8 cellular contexts compared by ENCODE assay signal in genomic region chr15:73994419-73994883, GRCh38. TPM values are rescaled to one million over a fixed set of nuclear protein-coding genes. Genes with fewer than 3 reads are reported as not detected.
DNase-seq lines count a peak whose midpoint lies in the region; FAIRE-seq and TF ChIP-seq lines count a peak whose summit lies in the region.

TSS of gene PML (plus strand) at chr15:73994716. CDS start at chr15:73994813, 97 bp downstream.

- CTCF ChIA-PET in HEK293 (lab: Yijun Ruan, JAX), result interaction anchor here (0.7 to 9.0 kb wide), 18 partner anchors 9 to 97 kb away, joined by 3 to 118 read pairs (median 4); no protein-coding TSS in a partner anchor
- CTCF ChIA-PET in activated naive CD4-positive, alpha-beta T cell treated with anti-CD3 and anti-CD28 coated beads for 36 hours (lab: Charles Lee), result interaction anchor here (0.8 to 5.2 kb wide), 9 partner anchors 12 to 74 kb away, joined by 3 to 54 read pairs (median 5); no protein-coding TSS in a partner anchor

- no peaks in the 10 kb centered on the region for H3K27me3 ChIP-seq in neutrophil

- H3K9me3 Mint-ChIP-seq in activated naive CD4-positive, alpha-beta T cell treated with anti-CD3 and anti-CD28 coated beads for 36 hours, result no peaks in the 10 kb centered on the region

- peaks cover 0 to 20% of the 10 kb centered on the region in 2 experiments; a peak in 2 of 3 replicates for H3K36me3 ChIP-seq in HEK293 (ENCODE audit: control insufficient read depth in 2 of 2, insufficient read depth in 1 of 2, low read length in 2 of 2)
- H3K36me3 ChIP-seq in neutrophil, result peaks cover 17% of the 10 kb centered on the region

- TF ChIP-seq CTCF in HEK293 (tag by site-specific recombination; IDR thresholded peaks at IDR 0.05) (no peak), neutrophil (IDR thresholded peaks at IDR 0.05) (peak; percentile 55)

- DNase-seq in MV-4-11 (lab: John Stamatoyannopoulos, UW) (peak; percentile 97), SK-N-DZ (ENCODE audit: low spot score) (peak; percentile 93), frontal cortex (ENCODE audit: low spot score in 2 of 2) (peak; percentile 92 to 95), substantia nigra (lab: John Stamatoyannopoulos, UW) (peak; percentile 34 to 98 (median 92))
- DNase-seq in activated naive CD4-positive, alpha-beta T cell treated with anti-CD3 and anti-CD28 coated beads for 36 hours, result peak; percentile 98

- peaks cover 11% of the 10 kb centered on the region for H3K36me3 Mint-ChIP-seq in activated naive CD4-positive, alpha-beta T cell treated with anti-CD3 and anti-CD28 coated beads for 36 hours (ENCODE audit: low read depth)

- H3K4me1 Mint-ChIP-seq in activated naive CD4-positive, alpha-beta T cell treated with anti-CD3 and anti-CD28 coated beads for 36 hours (ENCODE audit: low read depth), result peaks cover 59% of the 10 kb centered on the region

- H3K27ac ChIP-seq in HEK293 (ENCODE audit: extremely low read depth, low read depth, low read length) (peak within 1 kb of the TSS; percentile 63; the same call in 1 of the 2 replicates), neutrophil (peak within 1 kb of the TSS; percentile 91), substantia nigra (ENCODE audit: low read depth, low read length, poor library complexity, severe bottlenecking) (peak within 1 kb of the TSS; percentile 90)

- H3K27ac Mint-ChIP-seq in activated naive CD4-positive, alpha-beta T cell treated with anti-CD3 and anti-CD28 coated beads for 36 hours, result peak within 1 kb of the TSS; percentile 96

- peak within 1 kb of the TSS; percentile 54 for H3K4me3 ChIP-seq in HEK293 (ENCODE audit: low read depth, low read length)
- H3K4me3 ChIP-seq in neutrophil (ENCODE audit: low read depth in 1 of 2, low read length in 1 of 2), result peak within 1 kb of the TSS; percentile 70 to 85

- intact Hi-C loops in activated naive CD4-positive, alpha-beta T cell treated with anti-CD3 and anti-CD28 coated beads for 36 hours (cut with micrococcal nuclease), result loop anchor here (1.0 to 10.0 kb wide), 7 partner anchors 388 to 1770 kb away; partner anchors contain the start of genes ARID3B, SIN3A and UBL7

- H3K4me1 ChIP-seq in HEK293 (ENCODE audit: control insufficient read depth, insufficient read depth, low read length), result peaks cover 9% of the 10 kb centered on the region; the same call in 1 of the 2 replicates
- peaks cover 63 to 64% of the 10 kb centered on the region in 2 experiments for H3K4me1 ChIP-seq in neutrophil (ENCODE audit: control insufficient read depth in 1 of 2, insufficient read depth in 1 of 2, low read depth in 1 of 2, low read length in 1 of 2)

- POLR2A ChIA-PET in HEK293 (lab: Yijun Ruan, JAX), result interaction anchor here (0.5 to 1.8 kb wide), 28 partner anchors 8 to 1762 kb away, joined by 3 to 21 read pairs (median 4); partner anchors contain the start of genes LOXL1, NPTN and UBL7

- no peaks in the 10 kb centered on the region for H3K27me3 Mint-ChIP-seq in activated naive CD4-positive, alpha-beta T cell treated with anti-CD3 and anti-CD28 coated beads for 36 hours (ENCODE audit: low read depth)

- H3K9me3 ChIP-seq in HEK293 (ENCODE audit: control insufficient read depth, insufficient read depth, low read depth, low read length) (no peaks in the 10 kb centered on the region), neutrophil (no peaks in the 10 kb centered on the region)

- H3K4me3 Mint-ChIP-seq in activated naive CD4-positive, alpha-beta T cell treated with anti-CD3 and anti-CD28 coated beads for 36 hours, result peak within 1 kb of the TSS; percentile 95

- peak; percentile 96 for FAIRE-seq in G401.6 (lab: Jason Lieb, UNC)
- FAIRE-seq in frontal cortex (lab: Jason Lieb, UNC), result no peak

TF ChIP-seq in HEK293, 187 proteins besides CTCF, POLR2A, EP300 and RAD21 (continues in another document):
- TF ChIP-seq ZNF362 (tag by site-specific recombination; IDR thresholded peaks at IDR 0.05) (no peak), ZBTB8A (tag by site-specific recombination; IDR thresholded peaks at IDR 0.05) (peak; percentile 13; the same call in 1 of the 2 replicates), ZXDB (tag by site-specific recombination; IDR thresholded peaks at IDR 0.05) (peak; percentile 70), ZNF610 (tag by site-specific recombination; IDR thresholded peaks at IDR 0.05; ENCODE audit: borderline replicate concordance) (peak; percentile 30; the same call in 1 of the 2 replicates), ZNF394 (tag by site-specific recombination; IDR thresholded peaks at IDR 0.05; ENCODE audit: borderline replicate concordance) (peak; percentile 66; the same call in 1 of the 2 replicates), FEZF1 (tag by site-specific recombination; IDR thresholded peaks at IDR 0.05) (no peak), ZNF580 (tag by site-specific recombination; IDR thresholded peaks at IDR 0.05) (peak; percentile 74), KLF9 (tag by site-specific recombination; IDR thresholded peaks at IDR 0.05; ENCODE audit: low read depth) (peak; percentile 83), ZNF777 (tag by site-specific recombination; IDR thresholded peaks at IDR 0.05; ENCODE audit: borderline replicate concordance) (no peak), SP7 (tag by site-specific recombination; IDR thresholded peaks at IDR 0.05) (peak; percentile 71), ZNF639 (tag by site-specific recombination; IDR thresholded peaks at IDR 0.05) (no peak), ZBTB17 (tag by site-specific recombination; IDR thresholded peaks at IDR 0.05) (peak; percentile 90), ZNF544 (tag by site-specific recombination; IDR thresholded peaks at IDR 0.05) (no peak), ZNF707 (tag by site-specific recombination; IDR thresholded peaks at IDR 0.05) (no peak), ZNF18 (tag by site-specific recombination; IDR thresholded peaks at IDR 0.05) (peak; percentile 82)

RNA-seq across cellular contexts. Expression of gene PML, which starts in this region (rescaled TPM):
- polyA plus RNA-seq in SK-N-DZ (2014; cell fraction: cytosol; rRNA removed), result 9.1 and 14.0 TPM in 2 replicates
- 13.7 and 17.4 TPM in 2 replicates for polyA plus RNA-seq in SK-N-DZ (2014; cell fraction: nucleus; rRNA removed)
- total RNA-seq in activated naive CD4-positive, alpha-beta T cell treated with anti-CD3 and anti-CD28 coated beads for 36 hours, result 10 to 100 TPM; 69.6 to 70.2 TPM
- total RNA-seq in frontal cortex, result 3.7 TPM

Comparison
In these comparisons a context has a peak if more than half of its experiments do, and no peak if none do; other contexts are left out.
1. Peak in every context shown above with its lines: DNase-seq, H3K4me3 ChIP-seq and H3K27ac ChIP-seq.
2. RNA of gene PML (total RNA-seq): 69.6 to 70.2 TPM in activated naive CD4-positive, alpha-beta T cell treated with anti-CD3 and anti-CD28 coated beads for 36 hours; 3.7 TPM in frontal cortex (single experiment); every median in the first group is over 10 times any median in the second.